In the genomic region with DNA sequence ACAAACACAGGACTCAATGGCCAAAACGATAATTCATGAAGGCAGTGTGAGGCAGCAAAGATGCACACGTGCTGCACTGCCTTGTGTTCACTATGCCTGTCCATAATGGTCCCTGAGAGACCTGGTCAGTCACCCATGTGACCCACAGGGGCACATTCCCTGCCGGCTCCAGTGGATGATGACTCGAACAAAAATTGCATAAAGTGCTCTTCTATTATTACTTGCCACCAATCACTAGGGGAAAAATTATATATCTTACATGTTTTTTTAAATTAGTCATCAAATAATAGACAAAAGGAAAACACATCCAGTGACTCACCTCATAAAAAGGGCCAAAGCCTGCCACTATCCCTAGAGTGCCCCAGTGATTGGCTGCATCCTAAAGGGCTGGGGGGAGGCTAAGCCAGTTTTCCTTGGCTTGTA, we compare ENCODE assay signal across 10 cellular contexts. TPM values are rescaled to one million over a fixed set of nuclear protein-coding genes. Genes with fewer than 3 reads are reported as not detected.
DNase-seq lines count a peak whose midpoint lies in the region; ATAC-seq, FAIRE-seq and TF ChIP-seq lines count a peak whose summit lies in the region.
"Had no signal": no experiment of that assay in that cellular context is flagged by ENCODE, and none has a peak within 500 bp of the region (broad histone marks: within the 10 kb centered on the region; RNA-seq: fewer than 3 reads in every experiment).

No MANE protein-coding gene starts in this region.

- WGBS in gastroesophageal sphincter (ENCODE audit: low coverage in 1 of 2), 2 donors = 38 to 63% methylated on average over 4 of the region's 4 CpGs

- H3K9me2 ChIP-seq in HCT116 (ENCODE audit: insufficient read depth) = no peaks in the 10 kb centered on the region

- FAIRE-seq in D721Med (lab: Jason Lieb, UNC) = no peak

- in situ Hi-C loops in ACHN (cut with HindIII; ENCODE audit: low pct_ligation_motif_present, low pct_unique_long_range_greater_than_20kb, low sequenced_read_pairs) = no loop called here

- H3K36me3 ChIP-seq in HCT116 (ENCODE audit: control insufficient read depth in 1 of 2, insufficient read depth in 2 of 2, low read length in 2 of 2) = peaks cover 41 to 52% of the 10 kb centered on the region in 2 experiments; a peak in 3 of 4 replicates
- H3K36me3 ChIP-seq in adipocyte (ENCODE audit: control insufficient read depth, insufficient read depth, low read length, severe bottlenecking) = peaks cover 88% of the 10 kb centered on the region
- peaks cover 0 to 97% of the 10 kb centered on the region in 2 donors for H3K36me3 ChIP-seq in gastroesophageal sphincter

- POLR2A ChIA-PET in HCT116 (lab: Charles Lee) = no interaction called here

- ATAC-seq in HCT116 (peak; percentile 95), gastroesophageal sphincter (peak; percentile 39), GM21619 (IDR thresholded peaks at IDR 0.05; ENCODE audit: unreplicated experiment) (no peak), HG03159 (IDR thresholded peaks at IDR 0.05; ENCODE audit: unreplicated experiment) (no peak)

- H3K9me3 ChIP-seq in HCT116 (ENCODE audit: control insufficient read depth in 1 of 2, insufficient read depth in 1 of 2, low read depth in 1 of 2, low read length in 2 of 2) (no peaks in the 10 kb centered on the region), adipocyte (ENCODE audit: control insufficient read depth, low read length) (no peaks in the 10 kb centered on the region), gastroesophageal sphincter (no peaks in the 10 kb centered on the region)

- H2AFZ ChIP-seq in HCT116 (ENCODE audit: low read depth, low read length, poor library complexity, severe bottlenecking) = no peak overlapping the region

- peaks cover 19% of the 10 kb centered on the region for H4K20me1 ChIP-seq in HCT116 (ENCODE audit: insufficient read depth)

- TF ChIP-seq POLR2A in HCT116 (IDR thresholded peaks at IDR 0.05; ENCODE audit: borderline replicate concordance, extremely low read depth, insufficient read depth, insufficient read length) (no peak), gastroesophageal sphincter (IDR thresholded peaks at IDR 0.05) (no peak)

- intact Hi-C loops in HCT116 (cut with micrococcal nuclease) = loop anchor here (10.0 kb wide), 1 partner anchor 382 kb away; no protein-coding TSS in a partner anchor

- CTCF ChIA-PET in HCT116 (lab: Charles Lee) = no interaction called here

- RAD21 ChIA-PET in HCT116 (lab: Charles Lee; ENCODE audit: low non-redundant PET in 1 of 2, low total read pairs in 2 of 2, uncharacterized antibody in 2 of 2, unreplicated experiment in 2 of 2) = no interaction called here

- H3K27ac ChIP-seq in HCT116 (ENCODE audit: low read depth, low read length) (peak overlapping the region; percentile 40), gastroesophageal sphincter (no peak overlapping the region)

- TF ChIP-seq CTCF in HCT116 (IDR thresholded peaks at IDR 0.05 in 2 of 3, conservative IDR thresholded peaks at IDR 0.05 in 1 of 3; ENCODE audit: borderline replicate concordance in 1 of 3, insufficient read depth in 1 of 3, low read depth in 2 of 3, low read length in 2 of 3) (no peak), gastroesophageal sphincter (IDR thresholded peaks at IDR 0.05) (no peak), D721Med (IDR thresholded peaks at IDR 0.05; ENCODE audit: insufficient read depth, missing control alignments) (no peak)

- H3K27me3 ChIP-seq in HCT116 (ENCODE audit: insufficient read depth, low read length) = no peaks in the 10 kb centered on the region
- H3K27me3 ChIP-seq in adipocyte (replicated peaks; ENCODE audit: control insufficient read depth, insufficient read depth, low read length) = no peaks in the 10 kb centered on the region
- H3K27me3 ChIP-seq in gastroesophageal sphincter = no peaks in the 10 kb centered on the region

- H3K4me1 ChIP-seq in HCT116 (ENCODE audit: control insufficient read depth in 1 of 2, insufficient read depth in 2 of 2, low read length in 2 of 2) (peaks cover 19 to 20% of the 10 kb centered on the region in 2 experiments), adipocyte (ENCODE audit: control insufficient read depth, insufficient read depth, low read length) (peaks cover 36% of the 10 kb centered on the region), gastroesophageal sphincter (peaks cover 0 to 15% (median 0%) of the 10 kb centered on the region in 3 donors)

- H3K4me2 ChIP-seq in HCT116 (ENCODE audit: low read length) = peak overlapping the region; percentile 55

- no peaks in the 10 kb centered on the region; the same call in 1 of the 2 replicates for H3K79me2 ChIP-seq in HCT116 (ENCODE audit: insufficient read depth, low read length)

- peak; percentile 42 for DNase-seq in ACHN
- peak; percentile 53 for DNase-seq in HCT116 (ENCODE audit: low read depth, low spot score)
- peak; percentile 81 for DNase-seq in adipocyte (ENCODE audit: low read depth)
- DNase-seq in D721Med (ENCODE audit: insufficient read length, low spot score) = no peak
- no peak for DNase-seq in putamen (ENCODE audit: low spot score)
- DNase-seq: DMS 273 treated with DMSO at 0.1 percent for 48 hours, H9 had no signal

- H3K9ac ChIP-seq in HCT116 (ENCODE audit: low read length) (no peak overlapping the region), adipocyte (ENCODE audit: low read length) (peak overlapping the region; percentile 38)

- TF ChIP-seq RAD21 in HCT116 (IDR thresholded peaks at IDR 0.05; ENCODE audit: low read depth) = no peak

- BruUV-seq in HCT116 (replicated peaks; lab: Mats Ljungman, UMichigan) = no TSS peak

- no peak for TF ChIP-seq EP300 in gastroesophageal sphincter (IDR thresholded peaks at IDR 0.05)

- H3K4me3 ChIP-seq in HCT116 (replicated peaks in 1 of 2; ENCODE audit: low read depth in 1 of 2, low read length in 2 of 2) (no peak overlapping the region), adipocyte (ENCODE audit: low read length) (no peak overlapping the region), gastroesophageal sphincter (no peak overlapping the region)

TF ChIP-seq in HCT116, 20 proteins besides CTCF, POLR2A, EP300 and RAD21:
- TF ChIP-seq ELF1 (IDR thresholded peaks at IDR 0.05; ENCODE audit: borderline replicate concordance, low read depth) = no peak
- peak; percentile 43; the same call in 1 of the 2 replicates for TF ChIP-seq JUND (IDR thresholded peaks at IDR 0.05)
- TF ChIP-seq FOSL1 (IDR thresholded peaks at IDR 0.05; ENCODE audit: low read depth) = peak; percentile 60; the same call in 1 of the 2 replicates
- peak; percentile 26; the same call in 1 of the 2 replicates for TF ChIP-seq SP1 (IDR thresholded peaks at IDR 0.05; ENCODE audit: low read depth)

RNA-seq across cellular contexts. Expression of a gene that starts 47.5 kb away (rescaled TPM):
- total RNA-seq in HCT116 (2021; ENCODE audit: unreplicated experiment) (69.5 TPM), gastroesophageal sphincter (10 to 100 TPM; 73.6 to 95.2 (median 80.6) TPM)
- polyA plus RNA-seq in HCT116 (2012) = 35.2 and 42.6 TPM in 2 replicates

Comparison
In these comparisons a context has a peak if more than half of its experiments do, and no peak if none do; other contexts are left out.
1. DNase-seq: peak in ACHN (single experiment), HCT116 (single experiment) and adipocyte (single experiment); none in D721Med (single experiment) and putamen (single experiment).
2. ATAC-seq: peak in HCT116 (single experiment) and gastroesophageal sphincter (single experiment); none in GM21619 (single experiment) and HG03159 (single experiment).